ENCODE assay signal across 23 cellular contexts in genomic region chr20:53124803-53125202, GRCh38.
DNase-seq lines count a peak whose midpoint lies in the region; ATAC-seq, FAIRE-seq and TF ChIP-seq lines count a peak whose summit lies in the region.
"Had no signal": no experiment of that assay in that cellular context is flagged by ENCODE, and none has a peak within 500 bp of the region (broad histone marks: within the 10 kb centered on the region; RNA-seq: fewer than 3 reads in every experiment).

No MANE protein-coding gene starts in this region.

- H3F3A ChIP-seq in GM23248 (ENCODE audit: insufficient read depth) = peaks cover 16% of the 10 kb centered on the region

- peaks cover 10% of the 10 kb centered on the region for H3K27me3 Mint-ChIP-seq in activated CD8-positive, alpha-beta T cell treated with anti-CD3 and anti-CD28 coated beads for 36 hours

- H3K4me2 ChIP-seq in GM23248 (ENCODE audit: unreplicated experiment) (no peak overlapping the region), HepG2 (ENCODE audit: low read depth, low read length) (no peak overlapping the region)

- H4K20me1 ChIP-seq in GM23248 (ENCODE audit: insufficient read depth) (no peaks in the 10 kb centered on the region), HepG2 (ENCODE audit: insufficient read depth, low read length) (no peaks in the 10 kb centered on the region)

- H3K4me1 ChIP-seq in GM23248 (ENCODE audit: insufficient read depth) (peaks cover 37% of the 10 kb centered on the region), HEK293 (ENCODE audit: control insufficient read depth, insufficient read depth, low read length) (peaks cover 10% of the 10 kb centered on the region), HepG2 (ENCODE audit: insufficient read depth, low read length) (no peaks in the 10 kb centered on the region)
- H3K4me1 ChIP-seq: Caco-2, SJSA1 had no signal

- no peak for TF ChIP-seq RAD21 in HepG2 (CRISPR knock-in tag; IDR thresholded peaks at IDR 0.05)

- TF ChIP-seq EP300 in HepG2 (IDR thresholded peaks at IDR 0.05; ENCODE audit: low read depth in 2 of 2, low read length in 2 of 2) = no peak
- no peak for TF ChIP-seq EP300 in HepG2 (CRISPR knock-in tag; IDR thresholded peaks at IDR 0.05; ENCODE audit: borderline replicate concordance)

- H3K27ac ChIP-seq in GM23248 = peak overlapping the region; percentile 67
- H3K27ac ChIP-seq in HEK293 (ENCODE audit: extremely low read depth, low read depth, low read length) = no peak overlapping the region
- H3K27ac ChIP-seq in HepG2 (ENCODE audit: extremely low read length, insufficient read depth, low read length) = no peak overlapping the region
- H3K27ac ChIP-seq: SJSA1 had no signal

- H3K4me3 ChIP-seq in GM23248 = no peak overlapping the region
- H3K4me3 ChIP-seq in HEK293 (ENCODE audit: low read depth, low read length) = no peak overlapping the region
- H3K4me3 ChIP-seq in HepG2 (replicated peaks in 1 of 3; ENCODE audit: insufficient read depth in 1 of 3, low read depth in 2 of 3, low read length in 3 of 3) = no peak overlapping the region
- H3K4me3 ChIP-seq: SJSA1 had no signal

- no peak for DNase-seq in GM23248
- peak; percentile 9 for DNase-seq in NCI-H69 (lab: John Stamatoyannopoulos, UW)
- DNase-seq in HepG2 (ENCODE audit: low spot score) = no peak
- no peak for DNase-seq in activated CD8-positive, alpha-beta T cell treated with anti-CD3 and anti-CD28 coated beads for 36 hours
- DNase-seq: C1 segment of cervical spinal cord; Caco-2; CD8-positive, alpha-beta T cell; GOT3; HCEC 1CT; KG1; NCI-H1092; NCI-H1417 treated with DMSO at 0.1 percent for 48 hours; NCI-H1694 treated with DMSO at 0.1 percent for 48 hours; NCI-H2227 treated with DMSO at 0.1 percent for 48 hours; NCI-H510A; NCI-H82; RPMI8226; T-cell had no signal

- in situ Hi-C loops in GM23248 (cut with MboI) = no loop called here
- in situ Hi-C loops in HepG2 (cut with HindIII; ENCODE audit: extremely low pct_ligation_motif_present, low pct_unique_long_range_greater_than_20kb) = no loop called here

- TF ChIP-seq POLR2A in HepG2 (IDR thresholded peaks at IDR 0.05; ENCODE audit: insufficient read depth in 1 of 2, low read depth in 2 of 2, low read length in 2 of 2) = no peak

- POLR2A ChIA-PET in HEK293 (lab: Yijun Ruan, JAX) = no interaction called here
- POLR2A ChIA-PET in HepG2 (lab: Yijun Ruan, JAX) = no interaction called here
- POLR2A ChIA-PET in activated CD8-positive, alpha-beta T cell treated with anti-CD3 and anti-CD28 coated beads for 36 hours (lab: Charles Lee) = no interaction called here

- H3K27me3 ChIP-seq in GM23248 (replicated peaks; ENCODE audit: insufficient read depth) (no peaks in the 10 kb centered on the region), HepG2 (ENCODE audit: control insufficient read depth in 1 of 2, insufficient read depth in 2 of 2, low read length in 2 of 2) (no peaks in the 10 kb centered on the region)
- H3K27me3 ChIP-seq: SJSA1 had no signal

- no peaks in the 10 kb centered on the region for H3K9me2 ChIP-seq in GM23248 (ENCODE audit: insufficient read depth)

- no peak overlapping the region for H3K27ac Mint-ChIP-seq in activated CD8-positive, alpha-beta T cell treated with anti-CD3 and anti-CD28 coated beads for 36 hours
- H3K27ac Mint-ChIP-seq: CD8-positive, alpha-beta T cell had no signal

- H3K9me3 Mint-ChIP-seq in activated CD8-positive, alpha-beta T cell treated with anti-CD3 and anti-CD28 coated beads for 36 hours = no peaks in the 10 kb centered on the region
- H3K9me3 Mint-ChIP-seq: CD8-positive, alpha-beta T cell; T-cell had no signal

- no peak for FAIRE-seq in HepG2 (lab: Jason Lieb, UNC)
- FAIRE-seq: G401.6 had no signal

- TF ChIP-seq CTCF in HEK293 (tag by site-specific recombination; IDR thresholded peaks at IDR 0.05) (no peak), HepG2 (CRISPR knock-in tag; IDR thresholded peaks at IDR 0.05) (no peak)
- no peak for TF ChIP-seq CTCF in activated CD8-positive, alpha-beta T cell treated with anti-CD3 and anti-CD28 coated beads for 36 hours (IDR thresholded peaks at IDR 0.05)

- no peaks in the 10 kb centered on the region for H3K9me3 ChIP-seq in GM23248 (ENCODE audit: low read depth)
- H3K9me3 ChIP-seq in HEK293 (ENCODE audit: control insufficient read depth, insufficient read depth, low read depth, low read length) = no peaks in the 10 kb centered on the region
- H3K9me3 ChIP-seq in HepG2 (ENCODE audit: low read length) = no peaks in the 10 kb centered on the region
- H3K9me3 ChIP-seq: Caco-2, SJSA1 had no signal

- no peak overlapping the region for H2AFZ ChIP-seq in GM23248
- no peak overlapping the region for H2AFZ ChIP-seq in HepG2 (ENCODE audit: low read length)

- BruUV-seq in HepG2 (replicated peaks; lab: Mats Ljungman, UMichigan) = no TSS peak

- H3K4me3 Mint-ChIP-seq in activated CD8-positive, alpha-beta T cell treated with anti-CD3 and anti-CD28 coated beads for 36 hours = no peak overlapping the region
- H3K4me3 Mint-ChIP-seq: CD8-positive, alpha-beta T cell; T-cell had no signal

- intact Hi-C loops in HepG2 (cut with micrococcal nuclease; ENCODE audit: unreplicated experiment) = no loop called here
- intact Hi-C loops in activated CD8-positive, alpha-beta T cell treated with anti-CD3 and anti-CD28 coated beads for 36 hours (cut with micrococcal nuclease) = no loop called here

- H3K9ac ChIP-seq in GM23248 (peak overlapping the region; percentile 13; the same call in 1 of the 2 replicates), HepG2 (ENCODE audit: insufficient read depth, low read depth, low read length) (no peak overlapping the region)

- 83 to 93% methylated on average over 3 of the region's 3 CpGs for WGBS in GM23248 (ENCODE audit: low coverage in 1 of 2, low lambda C conversion rate in 2 of 2, missing lambda C conversion rate in 2 of 2), 2 experiments
- WGBS in HepG2 (ENCODE audit: low lambda C conversion rate) = 9% methylated on average over 3 of the region's 3 CpGs

- ATAC-seq in HepG2 = no peak
- no peak for ATAC-seq in activated CD8-positive, alpha-beta T cell treated with anti-CD3 and anti-CD28 coated beads for 36 hours
- no peak for ATAC-seq in HG03457 (IDR thresholded peaks at IDR 0.05; ENCODE audit: unreplicated experiment)
- no peak for ATAC-seq in GM19397 (IDR thresholded peaks at IDR 0.05; ENCODE audit: unreplicated experiment)
- ATAC-seq: CD8-positive, alpha-beta T cell; T-cell had no signal

- no peaks in the 10 kb centered on the region for H3K36me3 Mint-ChIP-seq in activated CD8-positive, alpha-beta T cell treated with anti-CD3 and anti-CD28 coated beads for 36 hours (ENCODE audit: low read depth)
- H3K36me3 Mint-ChIP-seq: CD8-positive, alpha-beta T cell; T-cell had no signal

- H3K36me3 ChIP-seq in GM23248 (ENCODE audit: low read depth) (no peaks in the 10 kb centered on the region), HEK293 (ENCODE audit: control insufficient read depth in 2 of 2, insufficient read depth in 1 of 2, low read length in 2 of 2) (no peaks in the 10 kb centered on the region), HepG2 (replicated peaks in 1 of 2; ENCODE audit: control insufficient read depth in 1 of 2, insufficient read depth in 2 of 2, low read length in 2 of 2) (no peaks in the 10 kb centered on the region)
- H3K36me3 ChIP-seq: SJSA1 had no signal

- CTCF ChIA-PET in HEK293 (lab: Yijun Ruan, JAX) (interaction anchor here (0.6 to 0.9 kb wide), 2 partner anchors 34 to 149 kb away, joined by 3 read pairs; no protein-coding TSS in a partner anchor), HepG2 (lab: Yijun Ruan, JAX; ENCODE audit: low intra/inter-chr PET ratio, low total read pairs) (no interaction called here)
- CTCF ChIA-PET in activated CD8-positive, alpha-beta T cell treated with anti-CD3 and anti-CD28 coated beads for 36 hours (lab: Charles Lee) = no interaction called here

- H3K4me1 Mint-ChIP-seq in activated CD8-positive, alpha-beta T cell treated with anti-CD3 and anti-CD28 coated beads for 36 hours (ENCODE audit: low read depth) = no peaks in the 10 kb centered on the region

- H3K79me2 ChIP-seq in GM23248 (ENCODE audit: insufficient read depth) = no peaks in the 10 kb centered on the region
- H3K79me2 ChIP-seq in HepG2 (ENCODE audit: insufficient read depth, low read length) = no peaks in the 10 kb centered on the region

TF ChIP-seq in HEK293, 187 proteins besides CTCF, POLR2A, EP300 and RAD21 (continues in another document):
- TF ChIP-seq ZNF302 (tag by site-specific recombination; IDR thresholded peaks at IDR 0.05; ENCODE audit: low read depth) = peak; percentile 14; the same call in 1 of the 2 replicates
- peak; percentile 77; the same call in 1 of the 2 replicates for TF ChIP-seq KLF9 (tag by site-specific recombination; IDR thresholded peaks at IDR 0.05; ENCODE audit: low read depth)
- peak; percentile 69 for TF ChIP-seq KLF10 (tag by site-specific recombination; IDR thresholded peaks at IDR 0.05)
- no peak for TF ChIP-seq INSM2 (tag by site-specific recombination; IDR thresholded peaks at IDR 0.05)

TF ChIP-seq in HepG2, 621 proteins besides CTCF, POLR2A, EP300 and RAD21 (continues in another document):
- TF ChIP-seq EZH2 (conservative IDR thresholded peaks at IDR 0.05; ENCODE audit: low read depth, low read length) = no peak
